In genomic region chr10:3868274-3868669, GRCh38 we compare ENCODE assay signal across 12 cellular contexts.
A peak's percentile ranks its signal among the peaks of the same experiment; 100 is the strongest.
DNase-seq lines count a peak whose midpoint lies in the region; ATAC-seq and TF ChIP-seq lines count a peak whose summit lies in the region.
"Had no signal": no experiment of that assay in that cellular context is flagged by ENCODE, and none has a peak within 500 bp of the region (broad histone marks: within the 10 kb centered on the region; RNA-seq: fewer than 3 reads in every experiment).

No MANE protein-coding gene starts in this region.

- H3K27ac Mint-ChIP-seq in activated naive CD4-positive, alpha-beta T cell treated with anti-CD3 and anti-CD28 coated beads for 36 hours: peak overlapping the region; percentile 70

- intact Hi-C loops in activated naive CD4-positive, alpha-beta T cell treated with anti-CD3 and anti-CD28 coated beads for 36 hours (cut with micrococcal nuclease): no loop called here
- intact Hi-C loops in transverse colon (cut with DNase I; ENCODE audit: low total_unique reads): no loop called here

- no peaks in the 10 kb centered on the region for H3K36me3 Mint-ChIP-seq in activated naive CD4-positive, alpha-beta T cell treated with anti-CD3 and anti-CD28 coated beads for 36 hours (ENCODE audit: low read depth)

- no peaks in the 10 kb centered on the region for H3K27me3 Mint-ChIP-seq in activated naive CD4-positive, alpha-beta T cell treated with anti-CD3 and anti-CD28 coated beads for 36 hours (ENCODE audit: low read depth)

- in situ Hi-C loops in transverse colon (cut with MboI; ENCODE audit: low pct_ligation_motif_present in 1 of 4, low pct_unique_long_range_greater_than_20kb in 1 of 4, low sequenced_read_pairs in 3 of 4): loop anchor here in 1 of 4 donors (10.0 kb wide), 1 partner anchor 83 kb away; the partner anchor contains the start of gene KLF6

- H3K36me3 ChIP-seq in Peyer's patch (no peaks in the 10 kb centered on the region), transverse colon (no peaks in the 10 kb centered on the region)
- H3K36me3 ChIP-seq: neutrophil had no signal

- no peak for DNase-seq in activated naive CD4-positive, alpha-beta T cell treated with anti-CD3 and anti-CD28 coated beads for 36 hours
- DNase-seq in activated naive CD4-positive, alpha-beta T cell treated with anti-CD3 and anti-CD28 coated beads, Interleukin-2, amount 50 U/mL, for 16 hours: no peak
- DNase-seq in Peyer's patch: no peak
- DNase-seq in transverse colon: no peak
- DNase-seq in pons (ENCODE audit: low spot score): no peak
- no peak for DNase-seq in epidermal melanocyte (ENCODE audit: insufficient read length, low spot score)
- no peak for DNase-seq in NCI-H1105 (lab: John Stamatoyannopoulos, UW)
- DNase-seq: EL, NCI-H345, Right ventricle myocardium superior had no signal

- peak; percentile 54 for ATAC-seq in HG02642 (IDR thresholded peaks at IDR 0.05; ENCODE audit: poor library complexity, unreplicated experiment)

- TF ChIP-seq CTCF in Peyer's patch (IDR thresholded peaks at IDR 0.05): no peak
- no peak for TF ChIP-seq CTCF in transverse colon (IDR thresholded peaks at IDR 0.05)

- no peaks in the 10 kb centered on the region for H3K9me3 Mint-ChIP-seq in activated naive CD4-positive, alpha-beta T cell treated with anti-CD3 and anti-CD28 coated beads for 36 hours

- no peaks in the 10 kb centered on the region for H3K9me3 ChIP-seq in Peyer's patch
- no peaks in the 10 kb centered on the region for H3K9me3 ChIP-seq in transverse colon
- H3K9me3 ChIP-seq: neutrophil had no signal

- TF ChIP-seq EP300 in transverse colon (IDR thresholded peaks at IDR 0.05; ENCODE audit: low read depth): no peak

- H3K27ac ChIP-seq in Peyer's patch (peak overlapping the region in 3 of 4 donors; percentile 6 to 73 (median 66)), transverse colon (peak overlapping the region; percentile 71 to 80 (median 78))
- H3K27ac ChIP-seq: neutrophil had no signal

- H3K4me3 Mint-ChIP-seq in activated naive CD4-positive, alpha-beta T cell treated with anti-CD3 and anti-CD28 coated beads for 36 hours: no peak overlapping the region

- WGBS in transverse colon (ENCODE audit: low coverage in 1 of 2), 2 donors: 67 to 81% methylated on average over 3 to 6 of the region's 6 CpGs

- H3K27me3 ChIP-seq in Peyer's patch: no peaks in the 10 kb centered on the region
- H3K27me3 ChIP-seq in transverse colon: no peaks in the 10 kb centered on the region
- H3K27me3 ChIP-seq: neutrophil had no signal

- H3K4me1 Mint-ChIP-seq in activated naive CD4-positive, alpha-beta T cell treated with anti-CD3 and anti-CD28 coated beads for 36 hours (ENCODE audit: low read depth): peaks cover 58% of the 10 kb centered on the region

- peaks cover 0 to 40% (median 2%) of the 10 kb centered on the region in 4 donors for H3K4me1 ChIP-seq in Peyer's patch
- H3K4me1 ChIP-seq in transverse colon: peaks cover 0 to 58% (median 21%) of the 10 kb centered on the region in 4 donors

- CTCF ChIA-PET in activated naive CD4-positive, alpha-beta T cell treated with anti-CD3 and anti-CD28 coated beads for 36 hours (lab: Charles Lee): interaction anchor here (1.2 kb wide), 1 partner anchor 61 kb away, joined by 3 read pairs; no protein-coding TSS in a partner anchor

- no peak overlapping the region for H3K4me3 ChIP-seq in Peyer's patch
- H3K4me3 ChIP-seq in transverse colon: no peak overlapping the region

- TF ChIP-seq POLR2A in Peyer's patch (IDR thresholded peaks at IDR 0.05): peak in 1 of 2 donors; percentile 5
- no peak for TF ChIP-seq POLR2A in transverse colon (IDR thresholded peaks at IDR 0.05)
